8 cellular contexts compared by ENCODE assay signal in genomic region chr14:105300542-105301102, GRCh38. TPM values are rescaled to one million over a fixed set of nuclear protein-coding genes. Genes with fewer than 3 reads are reported as not detected.
DNase-seq lines count a peak whose midpoint lies in the region; ATAC-seq and TF ChIP-seq lines count a peak whose summit lies in the region.

Gene BRF1, minus strand, starts transcription at chr14:105301001. Its CDS starts 372 bp downstream, at chr14:105300629.

- intact Hi-C loops in PC-3 (cut with micrococcal nuclease), result loop anchor here (2.0 kb wide), 1 partner anchor 18 kb away; no protein-coding TSS in a partner anchor

- H3K9me3 Mint-ChIP-seq in activated T-cell treated with anti-CD3 and anti-CD28 coated beads, Interleukin-2, amount 50 U/mL, for 24 hours, result no peaks in the 10 kb centered on the region

- H3K27me3 ChIP-seq in PC-3 (ENCODE audit: low read length) (no peaks in the 10 kb centered on the region), esophagus (ENCODE audit: control insufficient read depth in 1 of 2, insufficient read depth in 2 of 2, low read length in 2 of 2) (no peaks in the 10 kb centered on the region), muscle layer of colon (ENCODE audit: control insufficient read depth in 1 of 2, insufficient read depth in 2 of 2, low read length in 2 of 2) (no peaks in the 10 kb centered on the region)

- no peaks in the 10 kb centered on the region for H3F3A ChIP-seq in PC-3 (ENCODE audit: low read length, unreplicated experiment)

- CTCF ChIA-PET in PC-3 (lab: Charles Lee), result interaction anchor here (0.9 kb wide), 2 partner anchors 51 to 209 kb away, joined by 4 to 8 read pairs; no protein-coding TSS in a partner anchor

- H3K9me3 ChIP-seq in PC-3 (ENCODE audit: low read length), result no peaks in the 10 kb centered on the region
- H3K9me3 ChIP-seq in esophagus (ENCODE audit: control insufficient read depth in 2 of 2, insufficient read depth in 1 of 2, low read depth in 1 of 2, low read length in 1 of 2), result no peaks in the 10 kb centered on the region
- no peaks in the 10 kb centered on the region for H3K9me3 ChIP-seq in muscle layer of colon (ENCODE audit: low read length)

- H4K20me1 ChIP-seq in PC-3 (ENCODE audit: low read length), result peaks cover 9% of the 10 kb centered on the region; the same call in 1 of the 2 replicates

- no TSS peak for BruUV-seq in PC-3 (replicated peaks; lab: Mats Ljungman, UMichigan)

- no peak for TF ChIP-seq CTCF in GM20000 (IDR thresholded peaks at IDR 0.05; ENCODE audit: extremely low read depth, missing control alignments)
- TF ChIP-seq CTCF in PC-3 (conservative IDR thresholded peaks at IDR 0.05; ENCODE audit: low read depth, low read length), result no peak

- H3K27ac ChIP-seq in PC-3 (ENCODE audit: low read length) (peak within 1 kb of the TSS; percentile 71), esophagus (ENCODE audit: low read depth in 2 of 2, low read length in 1 of 2) (peak within 1 kb of the TSS; percentile 95 to 99), muscle layer of colon (ENCODE audit: low read depth, low read length) (peak within 1 kb of the TSS; percentile 93)

- peak; percentile 88 for ATAC-seq in PC-3

- H3K36me3 ChIP-seq in PC-3 (ENCODE audit: low read depth, low read length), result no peaks in the 10 kb centered on the region
- H3K36me3 ChIP-seq in esophagus (ENCODE audit: control insufficient read depth in 2 of 2, insufficient read depth in 2 of 2, low read length in 1 of 2), result peaks cover 0 to 3% of the 10 kb centered on the region in 2 donors
- no peaks in the 10 kb centered on the region for H3K36me3 ChIP-seq in muscle layer of colon (ENCODE audit: insufficient read depth, low read length)

- H3K36me3 Mint-ChIP-seq in activated T-cell treated with anti-CD3 and anti-CD28 coated beads, Interleukin-2, amount 50 U/mL, for 24 hours (ENCODE audit: low read depth), result peaks cover 9% of the 10 kb centered on the region

- peak within 1 kb of the TSS; percentile 92 for H3K4me3 ChIP-seq in PC-3 (ENCODE audit: low read length)
- H3K4me3 ChIP-seq in esophagus (ENCODE audit: low read depth in 1 of 2, low read length in 2 of 2), result peak within 1 kb of the TSS; percentile 58 to 81
- H3K4me3 ChIP-seq in muscle layer of colon (ENCODE audit: low read depth in 1 of 2, low read length in 2 of 2), result peak within 1 kb of the TSS; percentile 61 to 87

- POLR2A ChIA-PET in PC-3 (lab: Charles Lee; ENCODE audit: unreplicated experiment), result interaction anchor here (0.6 kb wide), 2 partner anchors 14 to 167 kb away, joined by 4 to 9 read pairs; partner anchors contain the start of gene PACS2

- whole genome bisulfite sequencing in esophagus, 2 donors, result 0 to 1% methylated on average over 75 to 90 of the region's 90 CpGs

- H2AFZ ChIP-seq in PC-3 (ENCODE audit: low read length), result peak within 1 kb of the TSS; percentile 90

- H3K9me2 ChIP-seq in PC-3 (replicated peaks; ENCODE audit: low read length), result no peaks in the 10 kb centered on the region

- H3K4me1 ChIP-seq in PC-3 (ENCODE audit: insufficient read depth, low read length), result no peaks in the 10 kb centered on the region
- H3K4me1 ChIP-seq in esophagus (ENCODE audit: control insufficient read depth in 2 of 2, insufficient read depth in 2 of 2, low read length in 1 of 2), result peaks cover 5 to 12% of the 10 kb centered on the region in 2 donors
- peaks cover 11% of the 10 kb centered on the region for H3K4me1 ChIP-seq in muscle layer of colon (ENCODE audit: insufficient read depth, low read length)

- H3K9ac ChIP-seq in PC-3 (ENCODE audit: low read length), result peak within 1 kb of the TSS; percentile 85
- peak within 1 kb of the TSS; percentile 46 for H3K9ac ChIP-seq in muscle layer of colon (ENCODE audit: low read length)

- peak within 1 kb of the TSS; percentile 95 for H3K4me2 ChIP-seq in PC-3 (ENCODE audit: low read length)

- H3K79me2 ChIP-seq in PC-3 (ENCODE audit: low read length), result peaks cover 48% of the 10 kb centered on the region

- peak within 1 kb of the TSS; percentile 90 for H3K4me3 Mint-ChIP-seq in activated T-cell treated with anti-CD3 and anti-CD28 coated beads, Interleukin-2, amount 50 U/mL, for 24 hours

- no peaks in the 10 kb centered on the region for H3K27me3 Mint-ChIP-seq in activated T-cell treated with anti-CD3 and anti-CD28 coated beads, Interleukin-2, amount 50 U/mL, for 24 hours

- peaks cover 39% of the 10 kb centered on the region for H3K4me1 Mint-ChIP-seq in activated T-cell treated with anti-CD3 and anti-CD28 coated beads, Interleukin-2, amount 50 U/mL, for 24 hours (ENCODE audit: low read depth)

- DNase-seq in COLO829 (ENCODE audit: low spot score), result peak; percentile 78
- DNase-seq in GM20000 (ENCODE audit: low spot score), result peak; percentile 99
- peak; percentile 83 for DNase-seq in HT-29 (ENCODE audit: low spot score)
- DNase-seq in PC-3, result peak; percentile 84
- DNase-seq in activated T-cell treated with anti-CD3 and anti-CD28 coated beads, Interleukin-2, amount 50 U/mL, for 24 hours, result peak; percentile 99
- peak; percentile 96 for DNase-seq in stimulated activated CD8-positive, alpha-beta memory T cell treated with anti-CD3 and anti-CD28 coated beads, Interleukin-7, amount 100 ng/mL, for 24 hours (ENCODE audit: low read depth)

- H3K27ac Mint-ChIP-seq in activated T-cell treated with anti-CD3 and anti-CD28 coated beads, Interleukin-2, amount 50 U/mL, for 24 hours, result peak within 1 kb of the TSS; percentile 96

RNA-seq across cellular contexts. Expression of gene BRF1, which starts in this region (rescaled TPM):
- total RNA-seq in HT-29 (2014; rRNA removed; shearing (Covaris generic)), result 46.6 and 50.2 TPM in 2 replicates
- 55.8 and 86.1 TPM in 2 replicates for total RNA-seq in PC-3 (2014; rRNA removed)
- polyA plus RNA-seq in esophagus, result 10 to 100 TPM; 11.1 to 30.2 TPM

Comparison
In these comparisons a context has a peak if more than half of its experiments do, and no peak if none do; other contexts are left out.
1. Peak in every context shown above with its lines: DNase-seq, ATAC-seq, H3K4me3 ChIP-seq and H3K27ac ChIP-seq.